Comparison of ENCODE assay signal across 8 cellular contexts in the genomic region with DNA sequence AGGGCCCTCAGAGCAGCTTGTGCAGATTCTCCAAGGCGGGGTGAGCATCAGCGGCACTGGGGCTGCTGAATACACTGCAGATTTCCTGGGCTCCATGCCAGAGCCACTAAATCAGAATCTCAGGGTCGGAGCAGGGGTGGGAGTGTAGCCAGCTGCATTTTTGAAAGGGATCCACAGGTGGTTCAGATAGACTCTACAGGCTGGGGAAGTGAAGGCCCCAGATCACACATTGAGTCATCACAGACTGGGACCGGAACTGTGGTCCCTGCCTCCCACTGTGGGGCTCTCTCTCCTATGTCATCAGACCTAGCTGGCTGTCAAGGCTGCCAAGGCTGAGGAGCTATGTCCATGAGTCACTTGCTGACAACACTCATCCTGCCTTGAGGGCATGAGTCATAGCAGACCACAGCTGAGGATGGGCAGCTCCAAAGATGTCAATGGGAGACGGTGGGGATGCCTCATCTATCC.
A peak's percentile ranks its signal among the peaks of the same experiment; 100 is the strongest.
DNase-seq lines count a peak whose midpoint lies in the region; ATAC-seq, FAIRE-seq and TF ChIP-seq lines count a peak whose summit lies in the region.

No MANE protein-coding gene starts in this region.

- TF ChIP-seq CTCF in BJ (IDR thresholded peaks at IDR 0.05; ENCODE audit: insufficient read depth, low read depth, low read length) (no peak), RWPE2 (IDR thresholded peaks at IDR 0.05; ENCODE audit: poor library complexity, severe bottlenecking) (no peak), astrocyte of the spinal cord (IDR thresholded peaks at IDR 0.05; ENCODE audit: low read depth, low read length) (no peak), uterus (IDR thresholded peaks at IDR 0.05) (no peak)

- H3K4me1 ChIP-seq in RWPE2 (ENCODE audit: insufficient read depth, poor library complexity, severe bottlenecking) (peaks cover 18% of the 10 kb centered on the region), uterus (no peaks in the 10 kb centered on the region)

- FAIRE-seq in GM19239 (lab: Jason Lieb, UNC), result peak; percentile 92

- peak; percentile 97 for ATAC-seq in HG03135 (IDR thresholded peaks at IDR 0.05; ENCODE audit: unreplicated experiment)
- peak; percentile 93 for ATAC-seq in RWPE2 (ENCODE audit: low read depth)

- in situ Hi-C loops in astrocyte of the spinal cord (cut with HindIII; ENCODE audit: low sequenced_read_pairs), result no loop called here

- no peaks in the 10 kb centered on the region for H3K9me3 ChIP-seq in RWPE2 (ENCODE audit: severe bottlenecking)
- no peaks in the 10 kb centered on the region for H3K9me3 ChIP-seq in uterus

- H3K27ac ChIP-seq in RWPE2 (ENCODE audit: poor library complexity, severe bottlenecking), result peak overlapping the region; percentile 66
- peak overlapping the region in 1 of 2 donors; percentile 24 for H3K27ac ChIP-seq in uterus

- H3K36me3 ChIP-seq in BJ (ENCODE audit: control insufficient read depth, insufficient read depth, low read length), result no peaks in the 10 kb centered on the region
- no peaks in the 10 kb centered on the region for H3K36me3 ChIP-seq in RWPE2 (ENCODE audit: low read depth)
- no peaks in the 10 kb centered on the region for H3K36me3 ChIP-seq in uterus

- POLR2A ChIA-PET in BJ (lab: Charles Lee), result interaction anchor here (0.6 kb wide), 1 partner anchor 263 kb away, joined by 5 read pairs; a partner anchor contains a TSS

- CTCF ChIA-PET in BJ (lab: Yijun Ruan, JAX), result no interaction called here

- no peak for TF ChIP-seq POLR2A in uterus (IDR thresholded peaks at IDR 0.05)

- H3K4me3 ChIP-seq in BJ (ENCODE audit: low read depth, low read length) (no peak overlapping the region), RWPE2 (ENCODE audit: severe bottlenecking) (no peak overlapping the region), astrocyte of the spinal cord (ENCODE audit: low read depth, low read length) (no peak overlapping the region), uterus (no peak overlapping the region)

- peak; percentile 87 for DNase-seq in BJ (ENCODE audit: low read depth)
- DNase-seq in GM19239 (ENCODE audit: insufficient read length, low spot score), result peak; percentile 20
- DNase-seq in RWPE2 (ENCODE audit: low spot score), result peak; percentile 90
- DNase-seq in astrocyte of the spinal cord (ENCODE audit: low read depth, low spot score), result peak; percentile 98
- DNase-seq in myocyte (ENCODE audit: low read depth), result peak; percentile 95
- DNase-seq in uterus, result peak; percentile 50 to 65
- DNase-seq in activated CD4-positive, CD25-positive, alpha-beta regulatory T cell (lab: John Stamatoyannopoulos, UW), result no peak

- intact Hi-C loops in uterus (cut with DNase I; ENCODE audit: low total_unique reads), result no loop called here

- H3K27me3 ChIP-seq in BJ (ENCODE audit: control insufficient read depth, insufficient read depth, low read length), result no peaks in the 10 kb centered on the region
- H3K27me3 ChIP-seq in RWPE2 (ENCODE audit: insufficient read depth, poor library complexity, severe bottlenecking), result no peaks in the 10 kb centered on the region
- no peaks in the 10 kb centered on the region for H3K27me3 ChIP-seq in uterus

Comparison
In these comparisons a context has a peak if more than half of its experiments do, and no peak if none do; other contexts are left out.
1. DNase-seq: peak in BJ (single experiment), GM19239 (single experiment), RWPE2 (single experiment), astrocyte of the spinal cord (single experiment), myocyte (single experiment) and uterus (2 of 2); none in activated CD4-positive, CD25-positive, alpha-beta regulatory T cell (0 of 4).